Comparison of ENCODE assay signal across 8 cellular contexts in the genomic region with DNA sequence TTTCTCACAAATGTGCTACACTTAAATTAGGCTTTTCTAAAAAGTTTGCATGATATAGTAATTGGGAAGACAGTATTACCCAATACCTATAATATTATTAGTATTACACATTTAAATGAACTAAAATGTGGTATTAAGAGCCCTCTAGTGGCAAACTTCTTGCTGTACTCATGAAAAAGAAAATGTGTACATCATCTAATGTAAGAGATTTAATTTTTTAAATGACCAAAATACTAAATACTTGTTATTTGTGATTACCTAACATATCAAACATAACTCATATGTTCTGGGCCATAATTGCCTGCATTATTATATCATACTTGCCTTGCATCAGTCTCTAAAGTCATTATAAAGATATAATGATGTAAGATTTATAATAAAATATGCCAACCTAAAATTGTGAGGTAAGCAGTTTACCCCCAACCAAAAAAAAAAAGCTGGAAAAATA.
DNase-seq lines count a peak whose midpoint lies in the region.

No MANE protein-coding gene starts in this region.

- no peak overlapping the region for H3K4me3 Mint-ChIP-seq in activated CD4-positive, alpha-beta T cell treated with anti-CD3 and anti-CD28 coated beads, Interleukin-2, amount 10 ng/mL, durations not matched to agents 24 days and 14 days

- DNase-seq in NCI-H748 (lab: John Stamatoyannopoulos, UW; ENCODE audit: unreplicated experiment) (peak; percentile 44), NCI-H748 treated with DMSO at 0.1 percent for 48 hours (lab: John Stamatoyannopoulos, UW) (no peak), NCI-H2081 treated with DMSO at 0.1 percent for 48 hours (lab: John Stamatoyannopoulos, UW) (peak; percentile 21), astrocyte of the hippocampus (ENCODE audit: low read depth, low spot score) (peak; percentile 43), kidney glomerular epithelial cell (lab: John Stamatoyannopoulos, UW) (peak; percentile 51), mucosa of gallbladder (ENCODE audit: low spot score) (no peak)
- no peak for DNase-seq in activated CD4-positive, alpha-beta T cell treated with anti-CD3 and anti-CD28 coated beads, Interleukin-2, amount 10 ng/mL, durations not matched to agents 24 days and 14 days
- DNase-seq in stimulated activated CD4-positive, alpha-beta T cell treated with anti-CD3 and anti-CD28 coated beads, Interleukin-1b, Interleukin-23, amount 100 ng/mL, for 48 hours, result no peak

- H3K27me3 Mint-ChIP-seq in activated CD4-positive, alpha-beta T cell treated with anti-CD3 and anti-CD28 coated beads, Interleukin-2, amount 10 ng/mL, durations not matched to agents 24 days and 14 days, result peaks cover 4% of the 10 kb centered on the region

- H3K36me3 Mint-ChIP-seq in activated CD4-positive, alpha-beta T cell treated with anti-CD3 and anti-CD28 coated beads, Interleukin-2, amount 10 ng/mL, durations not matched to agents 24 days and 14 days (ENCODE audit: low read depth), result no peaks in the 10 kb centered on the region

- no peaks in the 10 kb centered on the region for H3K4me1 Mint-ChIP-seq in activated CD4-positive, alpha-beta T cell treated with anti-CD3 and anti-CD28 coated beads, Interleukin-2, amount 10 ng/mL, durations not matched to agents 24 days and 14 days

- no peak overlapping the region for H3K27ac Mint-ChIP-seq in activated CD4-positive, alpha-beta T cell treated with anti-CD3 and anti-CD28 coated beads, Interleukin-2, amount 10 ng/mL, durations not matched to agents 24 days and 14 days

- H3K9me3 Mint-ChIP-seq in activated CD4-positive, alpha-beta T cell treated with anti-CD3 and anti-CD28 coated beads, Interleukin-2, amount 10 ng/mL, durations not matched to agents 24 days and 14 days, result no peaks in the 10 kb centered on the region

- intact Hi-C loops in activated CD4-positive, alpha-beta T cell treated with anti-CD3 and anti-CD28 coated beads, Interleukin-2, amount 10 ng/mL, durations not matched to agents 24 days and 14 days (cut with micrococcal nuclease), result loop anchor here (1.0 to 5.0 kb wide), 3 partner anchors 139 to 293 kb away; no protein-coding TSS in a partner anchor

Comparison
In these comparisons a context has a peak if more than half of its experiments do, and no peak if none do; other contexts are left out.
1. DNase-seq: peak in NCI-H748 (single experiment), NCI-H2081 treated with DMSO at 0.1 percent for 48 hours (single experiment), astrocyte of the hippocampus (single experiment) and kidney glomerular epithelial cell (single experiment); none in NCI-H748 treated with DMSO at 0.1 percent for 48 hours (single experiment), activated CD4-positive, alpha-beta T cell treated with anti-CD3 and anti-CD28 coated beads, Interleukin-2, amount 10 ng/mL, durations not matched to agents 24 days and 14 days (single experiment), mucosa of gallbladder (single experiment) and stimulated activated CD4-positive, alpha-beta T cell treated with anti-CD3 and anti-CD28 coated beads, Interleukin-1b, Interleukin-23, amount 100 ng/mL, for 48 hours (single experiment).